23 cellular contexts compared by ENCODE assay signal in the genomic region with DNA sequence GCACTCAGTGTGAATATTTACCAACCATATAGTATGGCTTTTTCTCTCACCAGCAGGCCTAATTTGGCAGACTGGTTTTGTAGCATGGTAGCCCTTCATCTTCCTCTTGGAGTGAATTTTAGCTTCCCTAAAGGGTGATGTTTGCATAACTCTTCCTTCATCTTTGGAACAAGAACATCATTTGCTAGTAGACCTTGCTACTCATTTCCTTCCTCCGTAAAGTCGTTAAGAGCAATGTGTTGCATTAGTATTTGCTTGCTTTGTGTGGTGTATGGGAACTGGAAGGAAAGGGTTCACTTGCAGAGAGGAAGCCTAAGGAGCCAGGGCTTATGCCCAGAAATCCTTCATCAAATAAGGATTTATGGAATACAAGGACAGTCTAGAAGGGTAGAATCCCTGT.
"Had no signal": no experiment of that assay in that cellular context is flagged by ENCODE, and none has a peak within 500 bp of the region (broad histone marks: within the 10 kb centered on the region; RNA-seq: fewer than 3 reads in every experiment).

No MANE protein-coding gene starts in this region.

- H3K4me3 Mint-ChIP-seq: activated CD8-positive, alpha-beta memory T cell treated with anti-CD3 and anti-CD28 coated beads, Interleukin-2, amount 10 ng/mL, durations not matched to agents 7 days and 5 days; activated naive CD4-positive, alpha-beta T cell treated with anti-CD3 and anti-CD28 coated beads, Interleukin-2, amount 50 U/mL, for 24 hours; activated T-cell treated with anti-CD3 and anti-CD28 coated beads, Interleukin-2, amount 50 U/mL, for 24 hours; activated T-helper 1 cell treated with anti-CD3 and anti-CD28 coated beads, Interleukin-12 subunit alpha, Interleukin-12 subunit beta, Interleukin-2, Interleukin-4 antibody, amounts not matched to agents 30 ng/mL and 10 ng/mL and 1 ng/mL, durations not matched to agents 14 hours and 24 hours and 36 hours; brain; central memory CD8-positive, alpha-beta T cell had no signal

- H3K27me3 ChIP-seq: ascending aorta had no signal

- H3K4me1 ChIP-seq: ascending aorta had no signal

- DNase-seq: activated CD4-positive, alpha-beta T cell treated with anti-CD3 and anti-CD28 coated beads for 48 hours; activated CD4-positive, alpha-beta T cell treated with anti-CD3 and anti-CD28 coated beads, Interleukin-2, amount 50 U/mL, for 4 hours; activated CD8-positive, alpha-beta memory T cell treated with anti-CD3 and anti-CD28 coated beads, Interleukin-2, amount 10 ng/mL, durations not matched to agents 7 days and 5 days; activated effector memory CD4-positive, alpha-beta T cell treated with Interleukin-2 at 50 U/mL for 16 hours; activated naive CD4-positive, alpha-beta T cell; activated T-cell treated with anti-CD3 and anti-CD28 coated beads, Interleukin-2, amount 50 U/mL, for 24 hours; amniotic stem cell; MM.1S; NCI-H1048; NCI-H146; NCI-H187 treated with DMSO at 0.1 percent for 48 hours; NCI-H2081 treated with DMSO at 0.1 percent for 48 hours; NCI-H2227 treated with DMSO at 0.1 percent for 48 hours; NCI-H446 treated with DMSO at 0.1 percent for 48 hours; NCI-H82; SHP77 treated with DMSO at 0.1 percent for 48 hours; T-helper 1 cell had no signal

- H3K27ac ChIP-seq: ascending aorta had no signal

- H3K27ac Mint-ChIP-seq: activated CD8-positive, alpha-beta memory T cell treated with anti-CD3 and anti-CD28 coated beads, Interleukin-2, amount 10 ng/mL, durations not matched to agents 7 days and 5 days; activated naive CD4-positive, alpha-beta T cell treated with anti-CD3 and anti-CD28 coated beads, Interleukin-2, amount 50 U/mL, for 24 hours; activated T-cell treated with anti-CD3 and anti-CD28 coated beads, Interleukin-2, amount 50 U/mL, for 24 hours; activated T-helper 1 cell treated with anti-CD3 and anti-CD28 coated beads, Interleukin-12 subunit alpha, Interleukin-12 subunit beta, Interleukin-2, Interleukin-4 antibody, amounts not matched to agents 30 ng/mL and 10 ng/mL and 1 ng/mL, durations not matched to agents 14 hours and 24 hours and 36 hours; brain had no signal

- H3K9me3 ChIP-seq: ascending aorta had no signal

- ATAC-seq: activated CD4-positive, CD25-positive, alpha-beta regulatory T cell treated with anti-CD3 and anti-CD28 coated beads, Interleukin-2, amount 50 U/mL, for 24 hours; activated CD8-positive, alpha-beta memory T cell treated with anti-CD3 and anti-CD28 coated beads, Interleukin-2, amount 10 ng/mL, durations not matched to agents 7 days and 5 days had no signal

- H3K36me3 Mint-ChIP-seq: brain had no signal

- H3K4me1 Mint-ChIP-seq: activated CD8-positive, alpha-beta memory T cell treated with anti-CD3 and anti-CD28 coated beads, Interleukin-2, amount 10 ng/mL, durations not matched to agents 7 days and 5 days; activated naive CD4-positive, alpha-beta T cell treated with anti-CD3 and anti-CD28 coated beads, Interleukin-2, amount 50 U/mL, for 24 hours; brain; central memory CD8-positive, alpha-beta T cell had no signal

- H3K27me3 Mint-ChIP-seq: activated CD8-positive, alpha-beta memory T cell treated with anti-CD3 and anti-CD28 coated beads, Interleukin-2, amount 10 ng/mL, durations not matched to agents 7 days and 5 days; activated naive CD4-positive, alpha-beta T cell treated with anti-CD3 and anti-CD28 coated beads, Interleukin-2, amount 50 U/mL, for 24 hours; activated T-cell treated with anti-CD3 and anti-CD28 coated beads, Interleukin-2, amount 50 U/mL, for 24 hours; brain; central memory CD8-positive, alpha-beta T cell had no signal

- H3K4me3 ChIP-seq: ascending aorta had no signal

- H3K9me3 Mint-ChIP-seq: activated naive CD4-positive, alpha-beta T cell treated with anti-CD3 and anti-CD28 coated beads, Interleukin-2, amount 50 U/mL, for 24 hours; activated T-cell treated with anti-CD3 and anti-CD28 coated beads, Interleukin-2, amount 50 U/mL, for 24 hours; brain; central memory CD8-positive, alpha-beta T cell had no signal

- H3K36me3 ChIP-seq: ascending aorta had no signal
